In genomic region chr2:241809383-241810303, GRCh38 we compare ENCODE assay signal across 19 cellular contexts. TPM values are rescaled to one million over a fixed set of nuclear protein-coding genes. Genes with fewer than 3 reads are reported as not detected.
DNase-seq lines count a peak whose midpoint lies in the region; ATAC-seq and TF ChIP-seq lines count a peak whose summit lies in the region.
"Had no signal": no experiment of that assay in that cellular context is flagged by ENCODE, and none has a peak within 500 bp of the region (broad histone marks: within the 10 kb centered on the region; RNA-seq: fewer than 3 reads in every experiment).

No MANE protein-coding gene starts in this region.

- no peak for TF ChIP-seq CTCF in right lobe of liver (IDR thresholded peaks at IDR 0.05)

- H3K36me3 Mint-ChIP-seq in activated T-helper 17 cell treated with anti-CD3 and anti-CD28 coated beads, Interleukin-2, amount 50 U/mL, for 72 hours (ENCODE audit: low read depth) = no peaks in the 10 kb centered on the region
- H3K36me3 Mint-ChIP-seq: naive thymus-derived CD8-positive, alpha-beta T cell had no signal

- H3K9me3 Mint-ChIP-seq in activated T-helper 17 cell treated with anti-CD3 and anti-CD28 coated beads, Interleukin-2, amount 50 U/mL, for 72 hours = no peaks in the 10 kb centered on the region
- H3K9me3 Mint-ChIP-seq: naive thymus-derived CD8-positive, alpha-beta T cell had no signal

- DNase-seq in Right ventricle myocardium inferior (ENCODE audit: missing footprints) (peak; percentile 60), left ventricle myocardium superior (no peak), right lobe of liver (peak; percentile 25 to 60 (median 59)), NOMO-1 (lab: John Stamatoyannopoulos, UW; ENCODE audit: unreplicated experiment in 2 of 2) (no peak), SK-N-DZ (ENCODE audit: low spot score) (no peak), NOMO-1 treated with dmso at 0.1 percent for 144 hours (lab: John Stamatoyannopoulos, UW; ENCODE audit: unreplicated experiment) (no peak)
- DNase-seq: ACHN; activated naive CD4-positive, alpha-beta T cell treated with anti-CD3 and anti-CD28 coated beads, Interleukin-2, amount 50 U/mL, for 16 hours; Calu3; naive thymus-derived CD8-positive, alpha-beta T cell; NCI-H1105 treated with DMSO at 0.1 percent for 48 hours; NCI-H2227 treated with DMSO at 0.1 percent for 48 hours; stimulated activated naive CD8-positive, alpha-beta T cell treated with anti-CD3 and anti-CD28 coated beads, Interleukin-15, Interleukin-2, amounts not matched to agents 100 U/mL and 50 U/mL, for 24 hours had no signal

- peak overlapping the region; percentile 61 to 65 for H3K4me3 ChIP-seq in duodenal mucosa (ENCODE audit: low read depth in 1 of 2, low read length in 2 of 2)
- H3K4me3 ChIP-seq in right lobe of liver = peak overlapping the region; percentile 36 to 74 (median 73)
- H3K4me3 ChIP-seq: cardiac muscle cell, left lung, SJSA1 had no signal

- H3K4me1 ChIP-seq in duodenal mucosa (ENCODE audit: control insufficient read depth in 1 of 2, insufficient read depth in 2 of 2, low read length in 2 of 2) = peaks cover 11 to 15% of the 10 kb centered on the region in 2 donors
- peaks cover 0 to 23% (median 3%) of the 10 kb centered on the region in 4 donors for H3K4me1 ChIP-seq in right lobe of liver

- H3K27me3 ChIP-seq in duodenal mucosa (ENCODE audit: control insufficient read depth in 1 of 2, insufficient read depth in 2 of 2, low read length in 2 of 2) (peaks cover 2 to 3% of the 10 kb centered on the region in 2 donors), right lobe of liver (no peaks in the 10 kb centered on the region)
- H3K27me3 ChIP-seq: cardiac muscle cell had no signal

- no peaks in the 10 kb centered on the region for H3K4me1 Mint-ChIP-seq in activated T-helper 17 cell treated with anti-CD3 and anti-CD28 coated beads, Interleukin-2, amount 50 U/mL, for 72 hours

- ATAC-seq in Right ventricle myocardium inferior (no peak), left ventricle myocardium superior (no peak), right lobe of liver (peak; percentile 16 to 29 (median 24))
- ATAC-seq in activated T-helper 17 cell treated with anti-CD3 and anti-CD28 coated beads, Interleukin-2, amount 50 U/mL, for 72 hours (replicated peaks) = no peak
- ATAC-seq: left lung; naive thymus-derived CD8-positive, alpha-beta T cell; stimulated activated naive CD8-positive, alpha-beta T cell treated with anti-CD3 and anti-CD28 coated beads, Interleukin-15, Interleukin-2, amounts not matched to agents 100 U/mL and 50 U/mL, for 24 hours had no signal

- H3K9me3 ChIP-seq in duodenal mucosa (ENCODE audit: control insufficient read depth in 1 of 2, low read length in 2 of 2) (no peaks in the 10 kb centered on the region), right lobe of liver (no peaks in the 10 kb centered on the region)
- H3K9me3 ChIP-seq: left lung, SJSA1 had no signal

- H3K9ac ChIP-seq in duodenal mucosa (ENCODE audit: low read depth in 1 of 2, low read length in 2 of 2) = peak overlapping the region; percentile 64 to 68

- H3K4me3 Mint-ChIP-seq in activated T-helper 17 cell treated with anti-CD3 and anti-CD28 coated beads, Interleukin-2, amount 50 U/mL, for 72 hours = no peak overlapping the region
- H3K4me3 Mint-ChIP-seq: naive thymus-derived CD8-positive, alpha-beta T cell had no signal

- H3K36me3 ChIP-seq in duodenal mucosa (ENCODE audit: control insufficient read depth in 1 of 2, insufficient read depth in 2 of 2, low read length in 2 of 2) (no peaks in the 10 kb centered on the region), right lobe of liver (no peaks in the 10 kb centered on the region)
- H3K36me3 ChIP-seq: cardiac muscle cell, left lung, SJSA1 had no signal

- TF ChIP-seq POLR2A in right lobe of liver (IDR thresholded peaks at IDR 0.05) = no peak

- intact Hi-C loops in Right ventricle myocardium inferior (cut with DNase I) (no loop called here), left ventricle myocardium superior (cut with micrococcal nuclease) (no loop called here), right lobe of liver (cut with DNase I) (no loop called here)

- H3K27ac Mint-ChIP-seq in activated T-helper 17 cell treated with anti-CD3 and anti-CD28 coated beads, Interleukin-2, amount 50 U/mL, for 72 hours = no peak overlapping the region

- H3K27ac ChIP-seq in duodenal mucosa (ENCODE audit: low read depth, low read length) = no peak overlapping the region
- H3K27ac ChIP-seq in right lobe of liver = peak overlapping the region in 2 of 3 donors; percentile 89 to 91
- H3K27ac ChIP-seq: cardiac muscle cell, epithelial cell of prostate, left lung, SJSA1 had no signal

- WGBS in right lobe of liver (ENCODE audit: insufficient coverage, low coverage, low lambda C conversion rate, missing lambda C conversion rate) = 43% methylated on average over 9 of the region's 29 CpGs

- H3K27me3 Mint-ChIP-seq in activated T-helper 17 cell treated with anti-CD3 and anti-CD28 coated beads, Interleukin-2, amount 50 U/mL, for 72 hours = no peaks in the 10 kb centered on the region

RNA-seq across cellular contexts. Expression of gene NEU4, which starts 0.7 kb away (rescaled TPM):
- total RNA-seq in Right ventricle myocardium inferior (0.30 TPM), left ventricle myocardium superior (0.52 TPM), right lobe of liver (10 to 100 TPM; 16.8 to 87.1 (median 76.2) TPM)
- total RNA-seq in activated T-helper 17 cell treated with anti-CD3 and anti-CD28 coated beads, Interleukin-2, amount 50 U/mL, for 72 hours = 1 to 10 TPM; 1.1 to 9.8 TPM
- polyA plus RNA-seq in SK-N-DZ (2014; cell fraction: cytosol; rRNA removed) = 63.5 and 81.6 TPM in 2 replicates
- 78.8 and 121 TPM in 2 replicates for polyA plus RNA-seq in SK-N-DZ (2014; cell fraction: nucleus; rRNA removed)
- total RNA-seq: naive thymus-derived CD8-positive, alpha-beta T cell; SJSA1 had no signal
- polyA plus RNA-seq: naive thymus-derived CD8-positive, alpha-beta T cell had no signal

RNA-seq across cellular contexts. Expression of gene GAL3ST2, which starts 33.0 kb away (rescaled TPM):
- total RNA-seq in Right ventricle myocardium inferior = not detected
- not detected for total RNA-seq in left ventricle myocardium superior
- total RNA-seq in right lobe of liver = under 1 TPM in 3 of 6 experiments, not detected in 3; 0.53 to 0.83 (median 0.70) TPM
- total RNA-seq in activated T-helper 17 cell treated with anti-CD3 and anti-CD28 coated beads, Interleukin-2, amount 50 U/mL, for 72 hours = 1 to 10 TPM in 1 of 2 donors, under 1 TPM in 1; 0.35 to 4.1 TPM
- polyA plus RNA-seq in SK-N-DZ (2014; cell fraction: cytosol; rRNA removed) = 0.34 and 2.9 TPM in 2 replicates
- 3.1 and 5.4 TPM in 2 replicates for polyA plus RNA-seq in SK-N-DZ (2014; cell fraction: nucleus; rRNA removed)
- total RNA-seq: Calu3; left lung; naive thymus-derived CD8-positive, alpha-beta T cell; SJSA1 had no signal
- polyA plus RNA-seq: cardiac muscle cell; naive thymus-derived CD8-positive, alpha-beta T cell had no signal

RNA-seq across cellular contexts. Expression of gene PDCD1, which starts 49.1 kb away (rescaled TPM):
- 1.2 TPM for total RNA-seq in Right ventricle myocardium inferior
- 1.4 TPM for total RNA-seq in left ventricle myocardium superior
- under 1 TPM in 3 of 6 experiments, not detected in 3; 0.19 to 0.61 (median 0.20) TPM for total RNA-seq in right lobe of liver
- 10 to 100 TPM; 13.1 to 77.6 TPM for total RNA-seq in activated T-helper 17 cell treated with anti-CD3 and anti-CD28 coated beads, Interleukin-2, amount 50 U/mL, for 72 hours
- 1.4 and 1.5 TPM in 2 replicates for polyA plus RNA-seq in SK-N-DZ (2014; cell fraction: cytosol; rRNA removed)
- 0.53 and 2.6 TPM in 2 replicates for polyA plus RNA-seq in SK-N-DZ (2014; cell fraction: nucleus; rRNA removed)
- total RNA-seq: Calu3, cardiac muscle cell, SJSA1 had no signal
- polyA plus RNA-seq: cardiac muscle cell had no signal

RNA-seq across cellular contexts. Expression of gene RTP5, which starts 59.9 kb away (rescaled TPM):
- total RNA-seq in Right ventricle myocardium inferior (not detected), left ventricle myocardium superior (not detected), right lobe of liver (not detected)
- under 1 TPM in 1 of 2 donors, not detected in 1; 0.58 TPM for total RNA-seq in activated T-helper 17 cell treated with anti-CD3 and anti-CD28 coated beads, Interleukin-2, amount 50 U/mL, for 72 hours
- 8.1 and 9.9 TPM in 2 replicates for polyA plus RNA-seq in SK-N-DZ (2014; cell fraction: cytosol; rRNA removed)
- polyA plus RNA-seq in SK-N-DZ (2014; cell fraction: nucleus; rRNA removed) = 55.7 and 73.8 TPM in 2 replicates
- total RNA-seq: Calu3; cardiac muscle cell; naive thymus-derived CD8-positive, alpha-beta T cell; SJSA1 had no signal
- polyA plus RNA-seq: cardiac muscle cell; naive thymus-derived CD8-positive, alpha-beta T cell had no signal

Comparison
In these comparisons a context has a peak if more than half of its experiments do, and no peak if none do; other contexts are left out.
1. DNase-seq: peak in Right ventricle myocardium inferior (single experiment) and right lobe of liver (3 of 3); none in left ventricle myocardium superior (single experiment), NOMO-1 (0 of 2), SK-N-DZ (single experiment) and NOMO-1 treated with dmso at 0.1 percent for 144 hours (single experiment).
2. ATAC-seq: peak in right lobe of liver (4 of 4); none in Right ventricle myocardium inferior (single experiment), left ventricle myocardium superior (single experiment) and activated T-helper 17 cell treated with anti-CD3 and anti-CD28 coated beads, Interleukin-2, amount 50 U/mL, for 72 hours (single experiment).